In the genomic region with DNA sequence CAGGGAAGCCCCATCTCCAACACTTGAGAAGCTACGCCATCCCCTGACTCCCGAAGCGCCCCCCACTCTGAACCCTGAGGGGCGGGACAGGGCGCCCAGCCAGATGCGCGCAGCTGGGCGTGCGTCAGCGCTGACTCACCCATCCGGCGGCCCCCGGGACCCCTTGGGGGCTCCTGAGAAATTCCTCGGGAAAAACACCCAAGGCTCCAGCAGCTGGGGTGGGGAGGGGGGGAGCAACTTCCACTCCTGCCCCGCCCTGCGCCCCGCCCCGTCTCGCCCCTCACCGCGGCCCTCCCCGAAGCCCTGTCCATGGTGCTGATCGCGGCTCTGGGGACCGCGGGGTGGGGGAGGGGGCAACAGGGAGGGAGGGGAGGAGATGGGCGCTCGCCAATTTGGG, we compare ENCODE assay signal across 1 cellular context.
A peak's percentile ranks its signal among the peaks of the same experiment; 100 is the strongest.
TF ChIP-seq lines count a peak whose summit lies in the region.

No MANE protein-coding gene starts in this region.

TF ChIP-seq in GM23338, 12 proteins besides CTCF, POLR2A, EP300 and RAD21 (continued from another document):
- TF ChIP-seq, protein P1, sequence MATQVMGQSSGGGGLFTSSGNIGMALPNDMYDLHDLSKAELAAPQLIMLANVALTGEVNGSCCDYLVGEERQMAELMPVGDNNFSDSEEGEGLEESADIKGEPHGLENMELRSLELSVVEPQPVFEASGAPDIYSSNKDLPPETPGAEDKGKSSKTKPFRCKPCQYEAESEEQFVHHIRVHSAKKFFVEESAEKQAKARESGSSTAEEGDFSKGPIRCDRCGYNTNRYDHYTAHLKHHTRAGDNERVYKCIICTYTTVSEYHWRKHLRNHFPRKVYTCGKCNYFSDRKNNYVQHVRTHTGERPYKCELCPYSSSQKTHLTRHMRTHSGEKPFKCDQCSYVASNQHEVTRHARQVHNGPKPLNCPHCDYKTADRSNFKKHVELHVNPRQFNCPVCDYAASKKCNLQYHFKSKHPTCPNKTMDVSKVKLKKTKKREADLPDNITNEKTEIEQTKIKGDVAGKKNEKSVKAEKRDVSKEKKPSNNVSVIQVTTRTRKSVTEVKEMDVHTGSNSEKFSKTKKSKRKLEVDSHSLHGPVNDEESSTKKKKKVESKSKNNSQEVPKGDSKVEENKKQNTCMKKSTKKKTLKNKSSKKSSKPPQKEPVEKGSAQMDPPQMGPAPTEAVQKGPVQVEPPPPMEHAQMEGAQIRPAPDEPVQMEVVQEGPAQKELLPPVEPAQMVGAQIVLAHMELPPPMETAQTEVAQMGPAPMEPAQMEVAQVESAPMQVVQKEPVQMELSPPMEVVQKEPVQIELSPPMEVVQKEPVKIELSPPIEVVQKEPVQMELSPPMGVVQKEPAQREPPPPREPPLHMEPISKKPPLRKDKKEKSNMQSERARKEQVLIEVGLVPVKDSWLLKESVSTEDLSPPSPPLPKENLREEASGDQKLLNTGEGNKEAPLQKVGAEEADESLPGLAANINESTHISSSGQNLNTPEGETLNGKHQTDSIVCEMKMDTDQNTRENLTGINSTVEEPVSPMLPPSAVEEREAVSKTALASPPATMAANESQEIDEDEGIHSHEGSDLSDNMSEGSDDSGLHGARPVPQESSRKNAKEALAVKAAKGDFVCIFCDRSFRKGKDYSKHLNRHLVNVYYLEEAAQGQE (IDR thresholded peaks at IDR 0.05; ENCODE audit: unreplicated experiment), result peak; percentile 88
- TF ChIP-seq STAT1 (IDR thresholded peaks at IDR 0.05; ENCODE audit: unreplicated experiment) (no peak), CREB1 (CRISPR knock-in tag; IDR thresholded peaks at IDR 0.05; ENCODE audit: low read depth) (0 out of 2 replicates have a peak, but pooled peaks have one; percentile 7), JUNB (IDR thresholded peaks at IDR 0.05; ENCODE audit: unreplicated experiment) (no peak), POLR2AphosphoS5 (IDR thresholded peaks at IDR 0.05; ENCODE audit: low read depth) (no peak), EZH2 (IDR thresholded peaks at IDR 0.05; ENCODE audit: low read depth, unreplicated experiment) (no peak), ZNF462 (CRISPR knock-in tag; IDR thresholded peaks at IDR 0.05) (no peak)
